Comparison of ENCODE assay signal across 19 cellular contexts in the genomic region with DNA sequence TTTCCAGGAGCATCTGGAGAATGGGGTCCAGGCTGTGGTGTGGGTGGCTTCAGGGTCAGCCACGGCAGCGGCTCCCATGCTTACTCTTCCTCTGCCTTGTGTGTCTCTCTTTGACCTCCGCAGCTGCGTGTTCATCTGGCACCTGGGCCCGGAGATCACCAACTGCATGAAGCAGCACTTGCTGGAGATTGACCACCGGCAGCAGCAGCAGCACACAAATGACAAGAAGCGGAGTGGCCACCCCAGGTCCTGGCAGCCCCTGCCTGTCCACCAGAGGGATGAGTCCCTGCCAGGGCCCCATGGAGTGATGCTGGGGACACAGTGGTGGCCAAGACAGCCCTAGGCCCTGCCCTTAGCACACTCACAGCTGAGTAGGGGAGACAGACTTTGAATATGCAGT. TPM values are rescaled to one million over a fixed set of nuclear protein-coding genes. Genes with fewer than 3 reads are reported as not detected.
"Had no signal": no experiment of that assay in that cellular context is flagged by ENCODE, and none has a peak within 500 bp of the region (broad histone marks: within the 10 kb centered on the region; RNA-seq: fewer than 3 reads in every experiment).

No MANE protein-coding gene starts in this region.

- H3K36me3 Mint-ChIP-seq: memory B cell had no signal

- H3K9me3 ChIP-seq: colonic mucosa, gastrocnemius medialis, heart right ventricle, left ventricle myocardium inferior, psoas muscle, right lobe of liver, SJSA1, testis had no signal

- ATAC-seq: effector memory CD8-positive, alpha-beta T cell; gastrocnemius medialis; natural killer cell treated with Interleukin-12 subunit alpha and Interleukin-12 subunit beta and Interleukin-15 and Interleukin-18, amount 100 ng/mL, for 72 hours; psoas muscle; right lobe of liver had no signal

- DNase-seq: activated gamma-delta T cell; colonic mucosa; effector memory CD8-positive, alpha-beta T cell; gastrocnemius medialis; heart right ventricle; left ventricle myocardium inferior; occipital lobe; psoas muscle; stimulated activated naive CD4-positive, alpha-beta T cell; testis had no signal

- H3K27me3 ChIP-seq: colonic mucosa, gastrocnemius medialis, heart right ventricle, right lobe of liver, SJSA1, testis had no signal

- H3K4me3 ChIP-seq: colonic mucosa, gastrocnemius medialis, heart right ventricle, left ventricle myocardium inferior, psoas muscle, right lobe of liver, SJSA1, testis had no signal

- H3K27me3 Mint-ChIP-seq: effector memory CD8-positive, alpha-beta T cell; memory B cell; natural killer cell treated with Interleukin-12 subunit alpha and Interleukin-12 subunit beta and Interleukin-15 and Interleukin-18, amount 100 ng/mL, for 72 hours had no signal

- H3K9me3 Mint-ChIP-seq: effector memory CD8-positive, alpha-beta T cell; memory B cell; natural killer cell treated with Interleukin-12 subunit alpha and Interleukin-12 subunit beta and Interleukin-15 and Interleukin-18, amount 100 ng/mL, for 72 hours had no signal

- H3K4me1 ChIP-seq: colonic mucosa, gastrocnemius medialis, psoas muscle, right lobe of liver, SJSA1, testis had no signal

- H3K27ac ChIP-seq: colonic mucosa, epithelial cell of prostate, gastrocnemius medialis, psoas muscle, right lobe of liver, SJSA1, testis had no signal

- H3K4me1 Mint-ChIP-seq: memory B cell had no signal

- H3K4me3 Mint-ChIP-seq: effector memory CD8-positive, alpha-beta T cell; memory B cell; natural killer cell treated with Interleukin-12 subunit alpha and Interleukin-12 subunit beta and Interleukin-15 and Interleukin-18, amount 100 ng/mL, for 72 hours had no signal

- H3K27ac Mint-ChIP-seq: memory B cell had no signal

- H3K36me3 ChIP-seq: colonic mucosa, gastrocnemius medialis, left ventricle myocardium inferior, right lobe of liver had no signal

RNA-seq across cellular contexts. Expression of a gene that starts 18.4 kb away (rescaled TPM):
- total RNA-seq: astrocyte; colonic mucosa; gastrocnemius medialis; heart right ventricle; left ventricle myocardium inferior; mucosa of gallbladder; natural killer cell treated with Interleukin-12 subunit alpha and Interleukin-12 subunit beta and Interleukin-15 and Interleukin-18, amount 100 ng/mL, for 72 hours; occipital lobe; psoas muscle; right lobe of liver; SJSA1; ureter had no signal
- polyA plus RNA-seq: heart right ventricle, keratinocyte had no signal
